Comparison of ENCODE assay signal across 29 cellular contexts in genomic region chr6:45513843-45514242, GRCh38.
"Had no signal": no experiment of that assay in that cellular context is flagged by ENCODE, and none has a peak within 500 bp of the region (broad histone marks: within the 10 kb centered on the region; RNA-seq: fewer than 3 reads in every experiment).

No MANE protein-coding gene starts in this region.

- H3K4me3 Mint-ChIP-seq: activated CD4-positive, alpha-beta T cell treated with anti-CD3 and anti-CD28 coated beads for 36 hours; activated naive CD4-positive, alpha-beta T cell treated with anti-CD3 and anti-CD28 coated beads for 36 hours; activated naive CD8-positive, alpha-beta T cell treated with anti-CD3 and anti-CD28 coated beads, Interleukin-2, amount 10 ng/mL, durations not matched to agents 7 days and 5 days; effector memory CD8-positive, alpha-beta T cell; natural killer cell treated with Interleukin-12 subunit alpha and Interleukin-12 subunit beta and Interleukin-15 and Interleukin-18, amount 100 ng/mL, for 72 hours; stimulated activated naive B cell treated with anti-CD40 and anti-IgM and Interleukin-4, amounts not matched to agents 10 μg/mL and 1 μg/mL and 100 μg/mL, for 72 hours; T-helper 2 cell treated with Interferon-gamma antibody and Interleukin-4, amounts not matched to agents 5 μg/mL and 100 μg/mL, for 36 hours had no signal

- H3K36me3 ChIP-seq: ascending aorta, left ventricle myocardium inferior, pancreas, prostate gland, thyroid gland, upper lobe of left lung, vagina had no signal

- DNase-seq: activated CD4-positive, alpha-beta T cell treated with anti-CD3 and anti-CD28 coated beads for 36 hours; activated CD4-positive, CD25-positive, alpha-beta regulatory T cell; activated effector memory CD4-positive, alpha-beta T cell treated with Interleukin-2 at 50 U/mL for 16 hours; activated naive CD4-positive, alpha-beta T cell treated with anti-CD3 and anti-CD28 coated beads for 36 hours; activated naive CD8-positive, alpha-beta T cell treated with anti-CD3 and anti-CD28 coated beads, Interleukin-2, amount 10 ng/mL, durations not matched to agents 7 days and 5 days; activated T-cell treated with anti-CD3 and anti-CD28 coated beads for 4 hours; effector memory CD8-positive, alpha-beta T cell; heart right ventricle; left ventricle myocardium inferior; mucosa of descending colon; pancreas; stimulated activated CD4-positive, alpha-beta T cell treated with anti-CD3 and anti-CD28 coated beads, Interleukin-1b, Interleukin-23, amount 100 ng/mL, for 48 hours; stimulated activated CD4-positive, alpha-beta T cell treated with anti-CD3 and anti-CD28 coated beads, Interleukin-4, amount 100 ng/mL, for 4 hours; stimulated activated CD8-positive, alpha-beta memory T cell treated with anti-CD3 and anti-CD28 coated beads, Interleukin-4, amount 100 ng/mL, for 48 hours; stimulated activated naive B cell treated with anti-CD40 and anti-IgM and Interleukin-4, amounts not matched to agents 10 μg/mL and 1 μg/mL and 100 μg/mL, for 72 hours; T-helper 1 cell; thyroid gland had no signal

- H3K27me3 Mint-ChIP-seq: activated CD4-positive, alpha-beta T cell treated with anti-CD3 and anti-CD28 coated beads for 36 hours; activated naive CD8-positive, alpha-beta T cell treated with anti-CD3 and anti-CD28 coated beads, Interleukin-2, amount 10 ng/mL, durations not matched to agents 7 days and 5 days; effector memory CD8-positive, alpha-beta T cell; natural killer cell treated with Interleukin-12 subunit alpha and Interleukin-12 subunit beta and Interleukin-15 and Interleukin-18, amount 100 ng/mL, for 72 hours; stimulated activated naive B cell treated with anti-CD40 and anti-IgM and Interleukin-4, amounts not matched to agents 10 μg/mL and 1 μg/mL and 100 μg/mL, for 72 hours had no signal

- H3K9me3 ChIP-seq: ascending aorta, heart right ventricle, left ventricle myocardium inferior, mucosa of descending colon, pancreas, prostate gland, stomach, thyroid gland, upper lobe of left lung, vagina had no signal

- H3K4me3 ChIP-seq: ascending aorta, coronary artery, heart right ventricle, left ventricle myocardium inferior, lung, mucosa of descending colon, pancreas, prostate gland, skin epidermis, stomach, thyroid gland, upper lobe of left lung, vagina had no signal

- ATAC-seq: activated CD4-positive, alpha-beta T cell treated with anti-CD3 and anti-CD28 coated beads for 36 hours; effector memory CD8-positive, alpha-beta T cell; heart right ventricle; stimulated activated naive B cell treated with anti-CD40 and anti-IgM and Interleukin-4, amounts not matched to agents 10 μg/mL and 1 μg/mL and 100 μg/mL, for 72 hours had no signal

- H3K27ac Mint-ChIP-seq: activated CD4-positive, alpha-beta T cell treated with anti-CD3 and anti-CD28 coated beads for 36 hours; activated naive CD4-positive, alpha-beta T cell treated with anti-CD3 and anti-CD28 coated beads for 36 hours; activated naive CD8-positive, alpha-beta T cell treated with anti-CD3 and anti-CD28 coated beads, Interleukin-2, amount 10 ng/mL, durations not matched to agents 7 days and 5 days; effector memory CD8-positive, alpha-beta T cell; natural killer cell treated with Interleukin-12 subunit alpha and Interleukin-12 subunit beta and Interleukin-15 and Interleukin-18, amount 100 ng/mL, for 72 hours; stimulated activated naive B cell treated with anti-CD40 and anti-IgM and Interleukin-4, amounts not matched to agents 10 μg/mL and 1 μg/mL and 100 μg/mL, for 72 hours had no signal

- H3K27ac ChIP-seq: ascending aorta, brain microvascular endothelial cell, coronary artery, heart right ventricle, left ventricle myocardium inferior, pancreas, prostate gland, skin epidermis, thyroid gland, upper lobe of left lung, vagina had no signal

- H3K9me3 Mint-ChIP-seq: activated naive CD4-positive, alpha-beta T cell treated with anti-CD3 and anti-CD28 coated beads for 36 hours; activated naive CD8-positive, alpha-beta T cell treated with anti-CD3 and anti-CD28 coated beads, Interleukin-2, amount 10 ng/mL, durations not matched to agents 7 days and 5 days; effector memory CD8-positive, alpha-beta T cell; natural killer cell treated with Interleukin-12 subunit alpha and Interleukin-12 subunit beta and Interleukin-15 and Interleukin-18, amount 100 ng/mL, for 72 hours; stimulated activated naive B cell treated with anti-CD40 and anti-IgM and Interleukin-4, amounts not matched to agents 10 μg/mL and 1 μg/mL and 100 μg/mL, for 72 hours; T-helper 2 cell treated with Interferon-gamma antibody and Interleukin-4, amounts not matched to agents 5 μg/mL and 100 μg/mL, for 36 hours had no signal

- H3K4me1 Mint-ChIP-seq: activated CD4-positive, alpha-beta T cell treated with anti-CD3 and anti-CD28 coated beads for 36 hours; activated naive CD8-positive, alpha-beta T cell treated with anti-CD3 and anti-CD28 coated beads, Interleukin-2, amount 10 ng/mL, durations not matched to agents 7 days and 5 days had no signal

- H3K4me1 ChIP-seq: ascending aorta, heart right ventricle, left ventricle myocardium inferior, pancreas, prostate gland, thyroid gland, upper lobe of left lung, vagina had no signal

- H3K27me3 ChIP-seq: ascending aorta, brain microvascular endothelial cell, heart right ventricle, stomach, thyroid gland, upper lobe of left lung, vagina had no signal

- FAIRE-seq: islet of Langerhans, pancreas had no signal

- H3K36me3 Mint-ChIP-seq: stimulated activated naive B cell treated with anti-CD40 and anti-IgM and Interleukin-4, amounts not matched to agents 10 μg/mL and 1 μg/mL and 100 μg/mL, for 72 hours had no signal
